Comparison of ENCODE assay signal across 8 cellular contexts in genomic region chr6:26273673-26274595, GRCh38.
DNase-seq lines count a peak whose midpoint lies in the region; ATAC-seq and TF ChIP-seq lines count a peak whose summit lies in the region.

No MANE protein-coding gene starts in this region.

- H3K9me3 Mint-ChIP-seq in Caco-2 (ENCODE audit: unreplicated experiment) (no peaks in the 10 kb centered on the region), natural killer cell (no peaks in the 10 kb centered on the region), mesothelial cell of epicardium (no peaks in the 10 kb centered on the region)

- H3F3A ChIP-seq in MM.1S (ENCODE audit: insufficient read depth, low read length): peaks cover 56% of the 10 kb centered on the region

- no peaks in the 10 kb centered on the region for H3K36me3 Mint-ChIP-seq in Caco-2 (ENCODE audit: insufficient read depth, unreplicated experiment)
- H3K36me3 Mint-ChIP-seq in natural killer cell: no peaks in the 10 kb centered on the region
- no peaks in the 10 kb centered on the region for H3K36me3 Mint-ChIP-seq in mesothelial cell of epicardium

- H3K4me3 ChIP-seq in Caco-2 (ENCODE audit: low read depth, low read length) (peak overlapping the region; percentile 46), MM.1S (ENCODE audit: low read length) (peak overlapping the region; percentile 66)

- H3K9ac ChIP-seq in MM.1S (ENCODE audit: low read length): peak overlapping the region; percentile 94

- no TSS peak for BruUV-seq in Caco-2 (replicated peaks; lab: Mats Ljungman, UMichigan)

- TF ChIP-seq CTCF in Caco-2 (IDR thresholded peaks at IDR 0.05; ENCODE audit: insufficient read depth in 1 of 2, low read depth in 1 of 2, low read length in 1 of 2, severe bottlenecking in 1 of 2, unreplicated experiment in 1 of 2) (no peak), MM.1S (IDR thresholded peaks at IDR 0.05; ENCODE audit: low read length) (no peak), natural killer cell (IDR thresholded peaks at IDR 0.05) (no peak), omental fat pad (IDR thresholded peaks at IDR 0.05) (no peak), mesothelial cell of epicardium (IDR thresholded peaks at IDR 0.05; ENCODE audit: unreplicated experiment) (no peak)

- peak overlapping the region; percentile 72 for H3K4me2 ChIP-seq in MM.1S (ENCODE audit: low read depth, low read length)

- POLR2A ChIA-PET in Caco-2 (lab: Charles Lee): interaction anchor here (0.5 to 7.3 kb wide), 10 partner anchors 11 to 873 kb away, joined by 3 to 182 read pairs (median 49); a partner anchor contains a TSS

- intact Hi-C loops in Caco-2 (cut with micrococcal nuclease; ENCODE audit: unreplicated experiment) (loop anchor here (5.0 to 10.0 kb wide), 6 partner anchors 77 to 1561 kb away; a partner anchor contains a TSS), natural killer cell (cut with micrococcal nuclease) (loop anchor here (2.0 to 5.0 kb wide), 7 partner anchors 39 to 232 kb away; a partner anchor contains a TSS)

- CTCF ChIA-PET in Caco-2 (lab: Charles Lee): interaction anchor here (1.1 to 1.7 kb wide), 3 partner anchors 16 to 75 kb away, joined by 3 to 16 read pairs (median 8); a partner anchor contains a TSS

- H3K27me3 Mint-ChIP-seq in Caco-2 (ENCODE audit: insufficient read depth, unreplicated experiment) (no peaks in the 10 kb centered on the region), natural killer cell (ENCODE audit: low read depth in 2 of 2) (no peaks in the 10 kb centered on the region), mesothelial cell of epicardium (ENCODE audit: low read depth) (no peaks in the 10 kb centered on the region)

- H3K4me1 ChIP-seq in Caco-2 (peaks cover 8% of the 10 kb centered on the region), MM.1S (ENCODE audit: low read length) (peaks cover 11% of the 10 kb centered on the region; the same call in 1 of the 2 replicates)

- H3K9me3 ChIP-seq in Caco-2: no peaks in the 10 kb centered on the region
- no peaks in the 10 kb centered on the region for H3K9me3 ChIP-seq in MM.1S (replicated peaks; ENCODE audit: insufficient read depth, low read length)

- H3K79me2 ChIP-seq in MM.1S (ENCODE audit: low read length): no peaks in the 10 kb centered on the region

- peak overlapping the region; percentile 24 for H2AFZ ChIP-seq in MM.1S (ENCODE audit: low read length)

- peaks cover 6% of the 10 kb centered on the region for H3K4me1 Mint-ChIP-seq in Caco-2 (ENCODE audit: low read depth, unreplicated experiment)
- peaks cover 14 to 21% of the 10 kb centered on the region in 2 donors for H3K4me1 Mint-ChIP-seq in natural killer cell
- peaks cover 20% of the 10 kb centered on the region for H3K4me1 Mint-ChIP-seq in mesothelial cell of epicardium

- H3K27me3 ChIP-seq in Caco-2 (replicated peaks; ENCODE audit: control insufficient read depth, insufficient read depth, low read length): no peaks in the 10 kb centered on the region
- no peaks in the 10 kb centered on the region for H3K27me3 ChIP-seq in MM.1S (replicated peaks; ENCODE audit: insufficient read depth, low read length)

- no peaks in the 10 kb centered on the region for H4K20me1 ChIP-seq in MM.1S (ENCODE audit: insufficient read depth, low read length)

- ATAC-seq in natural killer cell (peak; percentile 17 to 43 (median 24)), omental fat pad (ENCODE audit: low FRiP score) (no peak), GM18511 (IDR thresholded peaks at IDR 0.05; ENCODE audit: unreplicated experiment) (no peak)

- H3K36me3 ChIP-seq in Caco-2 (ENCODE audit: control insufficient read depth, insufficient read depth, low read length) (no peaks in the 10 kb centered on the region), MM.1S (replicated peaks; ENCODE audit: insufficient read depth, low read length) (no peaks in the 10 kb centered on the region)

- H3K9me2 ChIP-seq in MM.1S (replicated peaks; ENCODE audit: insufficient read depth, low read length): no peaks in the 10 kb centered on the region

- H3K27ac ChIP-seq in MM.1S (ENCODE audit: low read length): peak overlapping the region; percentile 99

- no peak overlapping the region for H3K4me3 Mint-ChIP-seq in Caco-2 (ENCODE audit: unreplicated experiment)
- H3K4me3 Mint-ChIP-seq in natural killer cell: no peak overlapping the region
- H3K4me3 Mint-ChIP-seq in mesothelial cell of epicardium: no peak overlapping the region

- no peak overlapping the region for H3K27ac Mint-ChIP-seq in Caco-2 (ENCODE audit: unreplicated experiment)
- H3K27ac Mint-ChIP-seq in natural killer cell: no peak overlapping the region
- no peak overlapping the region for H3K27ac Mint-ChIP-seq in mesothelial cell of epicardium

- no peak for DNase-seq in Caco-2
- peak; percentile 78 for DNase-seq in MM.1S
- peak; percentile 25 for DNase-seq in dedifferentiated amniotic fluid mesenchymal stem cell (ENCODE audit: extremely low spot score)
- DNase-seq in natural killer cell: no peak
- no peak for DNase-seq in omental fat pad (ENCODE audit: low spot score)
- DNase-seq in DMS 273 treated with DMSO at 0.1 percent for 48 hours (lab: John Stamatoyannopoulos, UW): no peak
- DNase-seq in mesothelial cell of epicardium (ENCODE audit: low spot score in 2 of 2, unreplicated experiment in 2 of 2): no peak

Comparison
In these comparisons a context has a peak if more than half of its experiments do, and no peak if none do; other contexts are left out.
1. DNase-seq: peak in MM.1S (single experiment) and dedifferentiated amniotic fluid mesenchymal stem cell (single experiment); none in Caco-2 (0 of 2), natural killer cell (single experiment), omental fat pad (single experiment), DMS 273 treated with DMSO at 0.1 percent for 48 hours (single experiment) and mesothelial cell of epicardium (0 of 2).
2. ATAC-seq: peak in natural killer cell (3 of 3); none in omental fat pad (single experiment) and GM18511 (single experiment).